13 cellular contexts compared by ENCODE assay signal in genomic region chr19:5806133-5806489, GRCh38. TPM values are rescaled to one million over a fixed set of nuclear protein-coding genes. Genes with fewer than 3 reads are reported as not detected.
DNase-seq lines count a peak whose midpoint lies in the region; ATAC-seq, FAIRE-seq and TF ChIP-seq lines count a peak whose summit lies in the region.
"Had no signal": no experiment of that assay in that cellular context is flagged by ENCODE, and none has a peak within 500 bp of the region (broad histone marks: within the 10 kb centered on the region; RNA-seq: fewer than 3 reads in every experiment).

No MANE protein-coding gene starts in this region.

- H3K4me3 ChIP-seq in neural progenitor cell, result peak overlapping the region; percentile 49
- H3K4me3 ChIP-seq in trophoblast cell (ENCODE audit: low read depth, low read length), result no peak overlapping the region
- H3K4me3 ChIP-seq in naive thymus-derived CD4-positive, alpha-beta T cell (ENCODE audit: low read length), result no peak overlapping the region

- WGBS in trophoblast cell (ENCODE audit: extremely low coverage, insufficient coverage, insufficient read length), result no CpG with 5 or more reads among the region's 6 CpGs

- no peak overlapping the region for H3K4ac ChIP-seq in trophoblast cell (ENCODE audit: low read depth, low read length)

- no peak overlapping the region for H4K12ac ChIP-seq in trophoblast cell (ENCODE audit: low read depth, low read length)

- no peak overlapping the region for H2BK12ac ChIP-seq in trophoblast cell (ENCODE audit: low read length)

- H4K20me1 ChIP-seq in neural progenitor cell (ENCODE audit: low read depth), result no peaks in the 10 kb centered on the region

- peak overlapping the region; percentile 75 for H3K4me2 ChIP-seq in neural progenitor cell
- no peak overlapping the region for H3K4me2 ChIP-seq in trophoblast cell (ENCODE audit: low read length)

- H3K36me3 Mint-ChIP-seq in effector memory CD8-positive, alpha-beta T cell (ENCODE audit: insufficient read depth), result peaks cover 4% of the 10 kb centered on the region
- no peaks in the 10 kb centered on the region for H3K36me3 Mint-ChIP-seq in neural progenitor cell
- no peaks in the 10 kb centered on the region for H3K36me3 Mint-ChIP-seq in activated CD4-positive, alpha-beta T cell treated with anti-CD3 and anti-CD28 coated beads, Interleukin-2, amount 10 ng/mL, durations not matched to agents 7 days and 5 days (ENCODE audit: low read depth)
- H3K36me3 Mint-ChIP-seq in naive thymus-derived CD4-positive, alpha-beta T cell, result peaks cover 0 to 1% (median 0%) of the 10 kb centered on the region in 5 donors

- H3K27ac ChIP-seq in neural progenitor cell (no peak overlapping the region), trophoblast cell (ENCODE audit: low read depth, low read length) (no peak overlapping the region)
- H3K27ac ChIP-seq in naive thymus-derived CD4-positive, alpha-beta T cell (ENCODE audit: low read depth, low read length), result no peak overlapping the region

- TF ChIP-seq CTCF in LNCAP (IDR thresholded peaks at IDR 0.05), result peak; percentile 32; the same call in 1 of the 2 replicates
- TF ChIP-seq CTCF in neural progenitor cell (IDR thresholded peaks at IDR 0.05), result no peak

- H4K91ac ChIP-seq in trophoblast cell (ENCODE audit: low read depth, low read length), result no peak overlapping the region

- H3K79me2 ChIP-seq in neural progenitor cell (ENCODE audit: low read depth) (no peaks in the 10 kb centered on the region), trophoblast cell (ENCODE audit: control insufficient read depth, insufficient read depth, low read length, poor library complexity) (no peaks in the 10 kb centered on the region)

- peaks cover 6 to 32% of the 10 kb centered on the region in 2 donors for H3K27me3 Mint-ChIP-seq in effector memory CD8-positive, alpha-beta T cell
- H3K27me3 Mint-ChIP-seq in neural progenitor cell (ENCODE audit: insufficient read depth, low read depth), result peaks cover 15% of the 10 kb centered on the region
- H3K27me3 Mint-ChIP-seq in activated CD4-positive, alpha-beta T cell treated with anti-CD3 and anti-CD28 coated beads, Interleukin-2, amount 10 ng/mL, durations not matched to agents 7 days and 5 days, result peaks cover 36% of the 10 kb centered on the region
- H3K27me3 Mint-ChIP-seq in naive thymus-derived CD4-positive, alpha-beta T cell, result peaks cover 0 to 37% (median 7%) of the 10 kb centered on the region in 5 donors

- H3K9me3 Mint-ChIP-seq in effector memory CD8-positive, alpha-beta T cell, result no peaks in the 10 kb centered on the region
- no peaks in the 10 kb centered on the region for H3K9me3 Mint-ChIP-seq in neural progenitor cell
- H3K9me3 Mint-ChIP-seq in activated CD4-positive, alpha-beta T cell treated with anti-CD3 and anti-CD28 coated beads, Interleukin-2, amount 10 ng/mL, durations not matched to agents 7 days and 5 days, result no peaks in the 10 kb centered on the region
- peaks cover 0 to 1% (median 0%) of the 10 kb centered on the region in 11 donors for H3K9me3 Mint-ChIP-seq in naive thymus-derived CD4-positive, alpha-beta T cell

- no peak for TF ChIP-seq POLR2A in GM12892 (IDR thresholded peaks at IDR 0.05; ENCODE audit: low read depth, low read length)

- no peak for ATAC-seq in effector memory CD8-positive, alpha-beta T cell (replicated peaks)
- ATAC-seq in naive thymus-derived CD4-positive, alpha-beta T cell, result no peak

- POLR2A ChIA-PET in activated CD4-positive, alpha-beta T cell treated with anti-CD3 and anti-CD28 coated beads, Interleukin-2, amount 10 ng/mL, durations not matched to agents 7 days and 5 days (lab: Charles Lee), result no interaction called here
- POLR2A ChIA-PET in naive thymus-derived CD4-positive, alpha-beta T cell (lab: Charles Lee), result no interaction called here

- H3K4me3 Mint-ChIP-seq in effector memory CD8-positive, alpha-beta T cell, result peak overlapping the region; percentile 29 to 31
- H3K4me3 Mint-ChIP-seq in neural progenitor cell, result peak overlapping the region; percentile 79
- H3K4me3 Mint-ChIP-seq in activated CD4-positive, alpha-beta T cell treated with anti-CD3 and anti-CD28 coated beads, Interleukin-2, amount 10 ng/mL, durations not matched to agents 7 days and 5 days, result no peak overlapping the region
- H3K4me3 Mint-ChIP-seq in naive thymus-derived CD4-positive, alpha-beta T cell, result peak overlapping the region in 4 of 10 donors; percentile 14 to 84 (median 62)

- peaks cover 10% of the 10 kb centered on the region for H3K4me1 ChIP-seq in neural progenitor cell
- H3K4me1 ChIP-seq in trophoblast cell (ENCODE audit: control insufficient read depth in 1 of 2, insufficient read depth in 2 of 2, low read length in 2 of 2), result peaks cover 5 to 7% of the 10 kb centered on the region in 2 experiments
- peaks cover 13 to 20% of the 10 kb centered on the region in 2 donors for H3K4me1 ChIP-seq in naive thymus-derived CD4-positive, alpha-beta T cell (ENCODE audit: control insufficient read depth in 2 of 2, insufficient read depth in 2 of 2, low read length in 2 of 2)

- no peaks in the 10 kb centered on the region for H3K79me1 ChIP-seq in trophoblast cell (ENCODE audit: low read length)

- peaks cover 13 to 14% of the 10 kb centered on the region in 2 donors for H3K4me1 Mint-ChIP-seq in effector memory CD8-positive, alpha-beta T cell (ENCODE audit: low read depth in 2 of 2)
- H3K4me1 Mint-ChIP-seq in neural progenitor cell, result peaks cover 32% of the 10 kb centered on the region
- peaks cover 24% of the 10 kb centered on the region for H3K4me1 Mint-ChIP-seq in activated CD4-positive, alpha-beta T cell treated with anti-CD3 and anti-CD28 coated beads, Interleukin-2, amount 10 ng/mL, durations not matched to agents 7 days and 5 days
- peaks cover 7 to 24% (median 21%) of the 10 kb centered on the region in 7 donors for H3K4me1 Mint-ChIP-seq in naive thymus-derived CD4-positive, alpha-beta T cell

- H3K36me3 ChIP-seq in neural progenitor cell, result no peaks in the 10 kb centered on the region
- H3K36me3 ChIP-seq in trophoblast cell (ENCODE audit: control insufficient read depth in 1 of 2, insufficient read depth in 2 of 2, low read length in 2 of 2), result no peaks in the 10 kb centered on the region
- H3K36me3 ChIP-seq in naive thymus-derived CD4-positive, alpha-beta T cell (ENCODE audit: control insufficient read depth in 2 of 3, insufficient read depth in 3 of 3, low read length in 3 of 3), result no peaks in the 10 kb centered on the region

- DNase-seq in Daoy (ENCODE audit: low read depth), result peak; percentile 1
- no peak for DNase-seq in effector memory CD8-positive, alpha-beta T cell
- no peak for DNase-seq in neural progenitor cell (ENCODE audit: low spot score)
- DNase-seq in trophoblast cell, result no peak
- DNase-seq in activated CD4-positive, alpha-beta T cell treated with anti-CD3 and anti-CD28 coated beads, Interleukin-2, amount 10 ng/mL, durations not matched to agents 7 days and 5 days, result no peak
- no peak for DNase-seq in GM12892 (ENCODE audit: insufficient read length)
- no peak for DNase-seq in naive thymus-derived CD4-positive, alpha-beta T cell
- DNase-seq: amniotic stem cell had no signal

- H3K23ac ChIP-seq in trophoblast cell (ENCODE audit: low read length), result no peak overlapping the region

- no peak overlapping the region for H3K27ac Mint-ChIP-seq in effector memory CD8-positive, alpha-beta T cell
- no peak overlapping the region for H3K27ac Mint-ChIP-seq in neural progenitor cell
- no peak overlapping the region for H3K27ac Mint-ChIP-seq in activated CD4-positive, alpha-beta T cell treated with anti-CD3 and anti-CD28 coated beads, Interleukin-2, amount 10 ng/mL, durations not matched to agents 7 days and 5 days
- H3K27ac Mint-ChIP-seq in naive thymus-derived CD4-positive, alpha-beta T cell, result peak overlapping the region in 1 of 9 donors; percentile 41

- intact Hi-C loops in naive thymus-derived CD4-positive, alpha-beta T cell (cut with micrococcal nuclease), result no loop called here

- peaks cover 28% of the 10 kb centered on the region for H3F3A ChIP-seq in neural progenitor cell (ENCODE audit: low read depth)

- H2AFZ ChIP-seq in neural progenitor cell (replicated peaks) (peak overlapping the region; percentile 41), trophoblast cell (ENCODE audit: insufficient read depth, low read length, poor library complexity) (no peak overlapping the region)

- H2AK5ac ChIP-seq in trophoblast cell (ENCODE audit: low read length), result no peak overlapping the region

- no peak overlapping the region for H3K18ac ChIP-seq in trophoblast cell (ENCODE audit: low read length)

- no peak overlapping the region for H2BK120ac ChIP-seq in trophoblast cell (ENCODE audit: insufficient read depth, low read length, poor library complexity)

- no peak overlapping the region for H3K14ac ChIP-seq in trophoblast cell (ENCODE audit: low read length)

- H4K8ac ChIP-seq in trophoblast cell (ENCODE audit: low read depth, low read length), result no peak overlapping the region

- FAIRE-seq in GM12892 (lab: Jason Lieb, UNC), result no peak
- FAIRE-seq: kidney had no signal

- H2BK5ac ChIP-seq in trophoblast cell (ENCODE audit: low read depth, low read length, poor library complexity), result no peak overlapping the region

- CTCF ChIA-PET in activated CD4-positive, alpha-beta T cell treated with anti-CD3 and anti-CD28 coated beads, Interleukin-2, amount 10 ng/mL, durations not matched to agents 7 days and 5 days (lab: Charles Lee), result interaction anchor here (0.7 kb wide), 1 partner anchor 417 kb away, joined by 3 read pairs; no protein-coding TSS in a partner anchor
- CTCF ChIA-PET in naive thymus-derived CD4-positive, alpha-beta T cell (lab: Charles Lee), result interaction anchor here (1.1 kb wide), 1 partner anchor 217 kb away, joined by 6 read pairs; no protein-coding TSS in a partner anchor

- peaks cover 39% of the 10 kb centered on the region for H3K27me3 ChIP-seq in neural progenitor cell
- H3K27me3 ChIP-seq in trophoblast cell (ENCODE audit: insufficient read depth, low read length), result peaks cover 5% of the 10 kb centered on the region
- H3K27me3 ChIP-seq in naive thymus-derived CD4-positive, alpha-beta T cell (ENCODE audit: control insufficient read depth in 2 of 2, insufficient read depth in 2 of 2, low read length in 2 of 2), result no peaks in the 10 kb centered on the region

- H3K9ac ChIP-seq in neural progenitor cell, result no peak overlapping the region
- no peak overlapping the region for H3K9ac ChIP-seq in trophoblast cell (ENCODE audit: low read length)

- H3K9me3 ChIP-seq in neural progenitor cell (ENCODE audit: low read depth), result no peaks in the 10 kb centered on the region
- peaks cover 3% of the 10 kb centered on the region for H3K9me3 ChIP-seq in trophoblast cell (ENCODE audit: insufficient read depth, low read depth, low read length)
- no peaks in the 10 kb centered on the region for H3K9me3 ChIP-seq in naive thymus-derived CD4-positive, alpha-beta T cell (ENCODE audit: control insufficient read depth in 2 of 3, low read length in 3 of 3)

RNA-seq across cellular contexts. Expression of gene NRTN, which starts 1.2 kb away (rescaled TPM):
- 0.11 and 0.24 TPM in 2 replicates for total RNA-seq in Daoy (2014; rRNA removed; shearing (Covaris generic))
- 2.4 and 6.0 TPM in 2 replicates for total RNA-seq in neural progenitor cell (ENCODE audit: low replicate concordance)
- 0.64 and 1.0 TPM in 2 replicates for polyA plus RNA-seq in trophoblast cell (2013)
- under 1 TPM in 1 of 2 experiments, not detected in 1; 0.37 TPM for total RNA-seq in activated CD4-positive, alpha-beta T cell treated with anti-CD3 and anti-CD28 coated beads, Interleukin-2, amount 10 ng/mL, durations not matched to agents 7 days and 5 days
- not detected for polyA plus RNA-seq in GM12892 (2012; ENCODE audit: missing spikeins)
- total RNA-seq in naive thymus-derived CD4-positive, alpha-beta T cell, result 1 to 10 TPM in 1 of 5 experiments, under 1 TPM in 3, not detected in 1; 0.19 to 1.0 (median 0.81) TPM
- polyA plus RNA-seq in naive thymus-derived CD4-positive, alpha-beta T cell, result under 1 TPM; 0.21 to 0.64 TPM
- total RNA-seq: myocyte had no signal

RNA-seq across cellular contexts. Expression of gene DUS3L, which starts 15.1 kb away (rescaled TPM):
- total RNA-seq in Daoy (2014; rRNA removed; shearing (Covaris generic)), result 84.5 and 95.7 TPM in 2 replicates
- total RNA-seq in neural progenitor cell (ENCODE audit: low replicate concordance), result 20.7 and 27.6 TPM in 2 replicates
- polyA plus RNA-seq in trophoblast cell (2013), result 16.2 and 19.0 TPM in 2 replicates
- total RNA-seq in activated CD4-positive, alpha-beta T cell treated with anti-CD3 and anti-CD28 coated beads, Interleukin-2, amount 10 ng/mL, durations not matched to agents 7 days and 5 days, result 10 to 100 TPM; 49.9 to 60.8 TPM
- polyA plus RNA-seq in GM12892 (2012; ENCODE audit: missing spikeins), result 31.9 TPM
- total RNA-seq in naive thymus-derived CD4-positive, alpha-beta T cell, result 100 to 1,000 TPM in 2 of 5 experiments, 10 to 100 TPM in 3; 53.2 to 179 (median 82.7) TPM
- 10 to 100 TPM; 33.1 to 56.5 TPM for polyA plus RNA-seq in naive thymus-derived CD4-positive, alpha-beta T cell

RNA-seq across cellular contexts. Expression of gene PRR22, which starts 21.6 kb away (rescaled TPM):
- 2.7 and 3.7 TPM in 2 replicates for total RNA-seq in Daoy (2014; rRNA removed; shearing (Covaris generic))
- total RNA-seq in neural progenitor cell (ENCODE audit: low replicate concordance), result 0.40 TPM in 1 of 2 replicates, not detected in the other
- 1.9 and 2.1 TPM in 2 replicates for polyA plus RNA-seq in trophoblast cell (2013)
- total RNA-seq in activated CD4-positive, alpha-beta T cell treated with anti-CD3 and anti-CD28 coated beads, Interleukin-2, amount 10 ng/mL, durations not matched to agents 7 days and 5 days, result 1 to 10 TPM; 5.4 to 6.4 TPM
- polyA plus RNA-seq in GM12892 (2012; ENCODE audit: missing spikeins), result 0.32 TPM
- 1 to 10 TPM; 4.7 to 8.6 (median 6.5) TPM for total RNA-seq in naive thymus-derived CD4-positive, alpha-beta T cell
- under 1 TPM in 1 of 2 donors, not detected in 1; 0.20 TPM for polyA plus RNA-seq in naive thymus-derived CD4-positive, alpha-beta T cell

RNA-seq across cellular contexts. Expression of gene FUT6, which starts 33.4 kb away (rescaled TPM):
- total RNA-seq in Daoy (2014; rRNA removed; shearing (Covaris generic)), result not detected in 2 replicates
- total RNA-seq in neural progenitor cell (ENCODE audit: low replicate concordance), result not detected in 2 replicates
- 0.03 and 0.04 TPM in 2 replicates for polyA plus RNA-seq in trophoblast cell (2013)
- not detected for total RNA-seq in activated CD4-positive, alpha-beta T cell treated with anti-CD3 and anti-CD28 coated beads, Interleukin-2, amount 10 ng/mL, durations not matched to agents 7 days and 5 days
- polyA plus RNA-seq in GM12892 (2012; ENCODE audit: missing spikeins), result not detected
- total RNA-seq in naive thymus-derived CD4-positive, alpha-beta T cell, result not detected
- polyA plus RNA-seq in naive thymus-derived CD4-positive, alpha-beta T cell, result not detected
- total RNA-seq: dermis blood vessel endothelial cell, myocyte, temporal lobe had no signal

RNA-seq across cellular contexts. Expression of gene FUT3, which starts 45.1 kb away (rescaled TPM):
- not detected in 2 replicates for total RNA-seq in Daoy (2014; rRNA removed; shearing (Covaris generic))
- total RNA-seq in neural progenitor cell (ENCODE audit: low replicate concordance), result 0.34 TPM in 1 of 2 replicates, not detected in the other
- 0.41 and 0.47 TPM in 2 replicates for polyA plus RNA-seq in trophoblast cell (2013)
- total RNA-seq in activated CD4-positive, alpha-beta T cell treated with anti-CD3 and anti-CD28 coated beads, Interleukin-2, amount 10 ng/mL, durations not matched to agents 7 days and 5 days, result not detected
- 0.81 TPM for polyA plus RNA-seq in GM12892 (2012; ENCODE audit: missing spikeins)
- total RNA-seq in naive thymus-derived CD4-positive, alpha-beta T cell, result under 1 TPM in 2 of 5 experiments, not detected in 3; 0.29 to 0.45 TPM
- not detected for polyA plus RNA-seq in naive thymus-derived CD4-positive, alpha-beta T cell
- total RNA-seq: dermis blood vessel endothelial cell, myocyte had no signal
